In genomic region chr10:125114761-125115391, GRCh38 we compare ENCODE assay signal across 14 cellular contexts. TPM values are rescaled to one million over a fixed set of nuclear protein-coding genes. Genes with fewer than 3 reads are reported as not detected.
A peak's percentile ranks its signal among the peaks of the same experiment; 100 is the strongest.
DNase-seq lines count a peak whose midpoint lies in the region; ATAC-seq, FAIRE-seq and TF ChIP-seq lines count a peak whose summit lies in the region.
"Had no signal": no experiment of that assay in that cellular context is flagged by ENCODE, and none has a peak within 500 bp of the region (broad histone marks: within the 10 kb centered on the region; RNA-seq: fewer than 3 reads in every experiment).

No MANE protein-coding gene starts in this region.

- H3K4me3 Mint-ChIP-seq in H9 (no peak overlapping the region), astrocyte (ENCODE audit: unreplicated experiment) (no peak overlapping the region), immature natural killer cell (peak overlapping the region in 4 of 5 donors; percentile 9 to 74 (median 30))
- no peak overlapping the region for H3K4me3 Mint-ChIP-seq in CD4-positive, alpha-beta T cell

- no peak for DNase-seq in H9
- no peak for DNase-seq in astrocyte (ENCODE audit: low read depth)
- DNase-seq in immature natural killer cell, result no peak
- no peak for DNase-seq in sigmoid colon
- DNase-seq in CD4-positive, alpha-beta T cell, result no peak
- DNase-seq in caudate nucleus (lab: John Stamatoyannopoulos, UW), result no peak
- DNase-seq in H4 (ENCODE audit: low spot score), result no peak
- no peak for DNase-seq in NCI-H1092 treated with DMSO at 0.1 percent for 48 hours (lab: John Stamatoyannopoulos, UW)
- DNase-seq: GOT3; KBM-7; NCI-H1105; NCI-H748 treated with DMSO at 0.1 percent for 48 hours; stimulated activated naive CD4-positive, alpha-beta T cell treated with Interleukin-2 at 50 U/mL for 16 hours had no signal

- no peak overlapping the region for H3K4ac ChIP-seq in H9 (ENCODE audit: low read depth, low read length)

- no peak for TF ChIP-seq CTCF in H9 (conservative IDR thresholded peaks at IDR 0.05)
- no peak for TF ChIP-seq CTCF in astrocyte (IDR thresholded peaks at IDR 0.05; ENCODE audit: insufficient read depth, low read depth, low read length)
- no peak for TF ChIP-seq CTCF in sigmoid colon (IDR thresholded peaks at IDR 0.05)
- no peak for TF ChIP-seq CTCF in CD4-positive, alpha-beta T cell (IDR thresholded peaks at IDR 0.05)

- H2BK12ac ChIP-seq in H9 (ENCODE audit: insufficient read length, low read depth, low read length), result no peak overlapping the region

- H2BK5ac ChIP-seq in H9 (ENCODE audit: insufficient read length, low read length), result no peak overlapping the region

- no CpG with 5 or more reads among the region's 16 CpGs for WGBS in H9 (ENCODE audit: extremely low coverage, insufficient read length, low lambda C conversion rate)
- 69 to 86% methylated on average over 16 of the region's 16 CpGs for WGBS in sigmoid colon, 2 donors

- FAIRE-seq in astrocyte (lab: Jason Lieb, UNC), result no peak

- no peak overlapping the region for H4K91ac ChIP-seq in H9 (ENCODE audit: insufficient read length, low read depth, low read length)

- H2AK5ac ChIP-seq in H9 (ENCODE audit: insufficient read length, low read length), result no peak overlapping the region

- intact Hi-C loops in sigmoid colon (cut with DNase I), result no loop called here
- intact Hi-C loops in CD4-positive, alpha-beta T cell (cut with DNase I, micrococcal nuclease), result no loop called here

- no peak overlapping the region for H2BK15ac ChIP-seq in H9 (ENCODE audit: low read depth, low read length)

- H3K4me3 ChIP-seq in astrocyte (ENCODE audit: insufficient read depth, low read depth, low read length), result no peak overlapping the region
- H3K4me3 ChIP-seq in sigmoid colon, result no peak overlapping the region

- POLR2A ChIA-PET in CD4-positive, alpha-beta T cell (lab: Charles Lee), result no interaction called here

- no peak overlapping the region for H3K56ac ChIP-seq in H9 (ENCODE audit: insufficient read length, low read depth, low read length)

- CTCF ChIA-PET in CD4-positive, alpha-beta T cell (lab: Charles Lee), result no interaction called here

- H2BK120ac ChIP-seq in H9 (ENCODE audit: low read depth, low read length, poor library complexity, severe bottlenecking), result no peak overlapping the region

- no peak for ATAC-seq in CD4-positive, alpha-beta T cell (ENCODE audit: poor library complexity)
- ATAC-seq: left colon had no signal

- H3K4me2 ChIP-seq in H9 (ENCODE audit: insufficient read depth, insufficient read length, low read length), result no peak overlapping the region
- H3K4me2 ChIP-seq in astrocyte (ENCODE audit: low read length), result peak overlapping the region; percentile 30

- H3K9me3 Mint-ChIP-seq in H9 (no peaks in the 10 kb centered on the region), astrocyte (ENCODE audit: unreplicated experiment) (no peaks in the 10 kb centered on the region), immature natural killer cell (no peaks in the 10 kb centered on the region)
- no peaks in the 10 kb centered on the region for H3K9me3 Mint-ChIP-seq in CD4-positive, alpha-beta T cell

- H3K36me3 ChIP-seq in astrocyte (ENCODE audit: insufficient read depth, low read length), result no peaks in the 10 kb centered on the region
- peaks cover 0 to 4% (median 0%) of the 10 kb centered on the region in 4 donors for H3K36me3 ChIP-seq in sigmoid colon

- peak overlapping the region; percentile 55 to 84 (median 69); a peak in 5 of 7 replicates for H3K27ac Mint-ChIP-seq in H9
- no peak overlapping the region for H3K27ac Mint-ChIP-seq in astrocyte (ENCODE audit: unreplicated experiment)
- H3K27ac Mint-ChIP-seq in immature natural killer cell, result peak overlapping the region; percentile 71 to 93 (median 90)
- no peak overlapping the region for H3K27ac Mint-ChIP-seq in CD4-positive, alpha-beta T cell

- H3K4me1 ChIP-seq in H9 (ENCODE audit: insufficient read depth, low read length) (peaks cover 8% of the 10 kb centered on the region; the same call in 1 of the 2 replicates), astrocyte (ENCODE audit: insufficient read depth, low read length) (peaks cover 20% of the 10 kb centered on the region), sigmoid colon (peaks cover 0 to 71% (median 54%) of the 10 kb centered on the region in 4 donors)

- H3K23ac ChIP-seq in H9 (ENCODE audit: insufficient read length, low read depth, low read length), result no peak overlapping the region

- H4K20me1 ChIP-seq in H9 (ENCODE audit: control insufficient read depth, insufficient read depth, insufficient read length) (peaks cover 2% of the 10 kb centered on the region), astrocyte (ENCODE audit: insufficient read depth, low read length) (peaks cover 95% of the 10 kb centered on the region)

- H3K79me2 ChIP-seq in H9 (ENCODE audit: insufficient read depth, low read length) (peaks cover 84% of the 10 kb centered on the region), astrocyte (ENCODE audit: insufficient read depth, low read length) (peaks cover 96% of the 10 kb centered on the region)

- H3K9ac ChIP-seq in H9 (ENCODE audit: extremely low read depth, insufficient read length, low read length) (no peak overlapping the region), astrocyte (ENCODE audit: low read length) (no peak overlapping the region)

- no peak overlapping the region for H3T11ph ChIP-seq in H9 (ENCODE audit: low read length)

- H3K9me3 ChIP-seq in H9 (ENCODE audit: control insufficient read depth, low read depth, low read length), result no peaks in the 10 kb centered on the region
- no peaks in the 10 kb centered on the region for H3K9me3 ChIP-seq in astrocyte (ENCODE audit: insufficient read depth, low read depth, low read length)
- no peaks in the 10 kb centered on the region for H3K9me3 ChIP-seq in sigmoid colon
- H3K9me3 ChIP-seq in CD4-positive, alpha-beta T cell (ENCODE audit: control insufficient read depth, low read length), result no peaks in the 10 kb centered on the region

- no peak overlapping the region for H2BK20ac ChIP-seq in H9 (ENCODE audit: low read depth, low read length, poor library complexity, severe bottlenecking)

- H3K79me1 ChIP-seq in H9 (ENCODE audit: insufficient read depth, low read depth, low read length, poor library complexity, severe bottlenecking), result peaks cover 2% of the 10 kb centered on the region

- no peak overlapping the region for H3K18ac ChIP-seq in H9 (ENCODE audit: insufficient read length, low read depth, low read length)

- no peak for TF ChIP-seq EP300 in sigmoid colon (IDR thresholded peaks at IDR 0.05)

- H3K27ac ChIP-seq in H9 (ENCODE audit: insufficient read length, low read depth, low read length), result no peak overlapping the region
- no peak overlapping the region for H3K27ac ChIP-seq in astrocyte (ENCODE audit: low read depth, low read length)
- peak overlapping the region; percentile 46 to 72 (median 54) for H3K27ac ChIP-seq in sigmoid colon
- no peak overlapping the region for H3K27ac ChIP-seq in CD4-positive, alpha-beta T cell (ENCODE audit: low read depth, low read length)
- no peak overlapping the region for H3K27ac ChIP-seq in caudate nucleus (ENCODE audit: low read depth, low read length)

- H3K27me3 ChIP-seq in H9 (ENCODE audit: insufficient read depth, low read length) (no peaks in the 10 kb centered on the region), astrocyte (ENCODE audit: insufficient read depth, low read length) (no peaks in the 10 kb centered on the region), sigmoid colon (no peaks in the 10 kb centered on the region)
- no peaks in the 10 kb centered on the region for H3K27me3 ChIP-seq in CD4-positive, alpha-beta T cell (ENCODE audit: control insufficient read depth, insufficient read depth, low read length)

- no peaks in the 10 kb centered on the region for H3K23me2 ChIP-seq in H9 (ENCODE audit: insufficient read length, low read depth, low read length, poor library complexity, severe bottlenecking)

- TF ChIP-seq POLR2A in sigmoid colon (IDR thresholded peaks at IDR 0.05), result no peak

- H4K8ac ChIP-seq in H9 (replicated peaks; ENCODE audit: insufficient read length, low read depth, low read length), result no peak overlapping the region

- H3K36me3 Mint-ChIP-seq in H9 (ENCODE audit: insufficient read depth in 1 of 3, low read depth in 3 of 3), result peaks cover 34 to 45% (median 38%) of the 10 kb centered on the region in 3 experiments
- peaks cover 15% of the 10 kb centered on the region for H3K36me3 Mint-ChIP-seq in astrocyte (ENCODE audit: low read depth, unreplicated experiment)
- no peaks in the 10 kb centered on the region for H3K36me3 Mint-ChIP-seq in immature natural killer cell
- no peaks in the 10 kb centered on the region for H3K36me3 Mint-ChIP-seq in CD4-positive, alpha-beta T cell (ENCODE audit: low read depth)

- no peak overlapping the region for H4K5ac ChIP-seq in H9 (ENCODE audit: insufficient read length, low read depth, low read length)

- H2AFZ ChIP-seq in H9 (ENCODE audit: low read length) (no peak overlapping the region), astrocyte (ENCODE audit: low read depth, low read length) (no peak overlapping the region)

- peaks cover 51 to 62% of the 10 kb centered on the region in 2 experiments for H3K4me1 Mint-ChIP-seq in H9
- peaks cover 15% of the 10 kb centered on the region for H3K4me1 Mint-ChIP-seq in astrocyte (ENCODE audit: low read depth, unreplicated experiment)
- peaks cover 90 to 93% of the 10 kb centered on the region in 2 donors for H3K4me1 Mint-ChIP-seq in immature natural killer cell
- no peaks in the 10 kb centered on the region for H3K4me1 Mint-ChIP-seq in CD4-positive, alpha-beta T cell (ENCODE audit: low read depth)

- no peaks in the 10 kb centered on the region for H3K27me3 Mint-ChIP-seq in H9 (ENCODE audit: low read depth)
- H3K27me3 Mint-ChIP-seq in astrocyte (ENCODE audit: low read depth, unreplicated experiment), result no peaks in the 10 kb centered on the region
- H3K27me3 Mint-ChIP-seq in immature natural killer cell (ENCODE audit: low read depth in 3 of 3), result peaks cover 0 to 3% (median 1%) of the 10 kb centered on the region in 3 donors
- H3K27me3 Mint-ChIP-seq in CD4-positive, alpha-beta T cell, result no peaks in the 10 kb centered on the region

- peak overlapping the region; percentile 25; the same call in 1 of the 2 replicates for H3K14ac ChIP-seq in H9 (ENCODE audit: insufficient read depth, low read length)

RNA-seq across cellular contexts. Expression of gene CTBP2, which starts 45.5 kb away (rescaled TPM):
- total RNA-seq in H9 (2021) (212 and 218 TPM in 2 replicates), astrocyte (101 and 109 TPM in 2 replicates), sigmoid colon (10 to 100 TPM; 31.2 to 57.1 (median 47.5) TPM)
- polyA plus RNA-seq in immature natural killer cell (100 to 1,000 TPM in 2 of 3 donors, 10 to 100 TPM in 1; 89.8 to 154 (median 131) TPM), sigmoid colon (10 to 100 TPM; 49.9 to 62.4 (median 52.0) TPM)
- under 1 TPM in 1 of 2 experiments, not detected in 1; 0.17 TPM for total RNA-seq in CD4-positive, alpha-beta T cell
- 58.2 and 69.8 TPM in 2 replicates for total RNA-seq in H4 (2014; rRNA removed; shearing (Covaris generic))

Comparison
In these comparisons a context has a peak if more than half of its experiments do, and no peak if none do; other contexts are left out.
1. H3K27ac ChIP-seq: peak in sigmoid colon (4 of 4); none in H9 (single experiment), astrocyte (single experiment), CD4-positive, alpha-beta T cell (single experiment) and caudate nucleus (single experiment).
2. H3K27ac Mint-ChIP-seq: peak in H9 (3 of 3) and immature natural killer cell (6 of 6); none in astrocyte (single experiment) and CD4-positive, alpha-beta T cell (single experiment).
3. H3K4me3 Mint-ChIP-seq: peak in immature natural killer cell (4 of 5); none in H9 (0 of 2), astrocyte (single experiment) and CD4-positive, alpha-beta T cell (single experiment).
4. RNA of gene CTBP2, which starts 45.5 kb away (total RNA-seq): 212 to 218 TPM in H9, 101 to 109 TPM in astrocyte, 58.2 to 69.8 TPM in H4 and 31.2 to 57.1 TPM in sigmoid colon; 0.17 TPM in CD4-positive, alpha-beta T cell; every median in the first group is over 10 times any median in the second.